18 cellular contexts compared by ENCODE assay signal in genomic region chrX:97597954-97598353, GRCh38.
DNase-seq lines count a peak whose midpoint lies in the region; ATAC-seq and TF ChIP-seq lines count a peak whose summit lies in the region.
"Had no signal": no experiment of that assay in that cellular context is flagged by ENCODE, and none has a peak within 500 bp of the region (broad histone marks: within the 10 kb centered on the region; RNA-seq: fewer than 3 reads in every experiment).

No MANE protein-coding gene starts in this region.

- H3K27me3 ChIP-seq in colonic mucosa: no peaks in the 10 kb centered on the region
- H3K27me3 ChIP-seq: brain microvascular endothelial cell had no signal

- TF ChIP-seq CTCF in endothelial cell (IDR thresholded peaks at IDR 0.05; ENCODE audit: unreplicated experiment) (no peak), colonic mucosa (IDR thresholded peaks at IDR 0.05) (no peak)

- H3K4me1 Mint-ChIP-seq in endothelial cell (ENCODE audit: unreplicated experiment): peaks cover 4% of the 10 kb centered on the region

- DNase-seq in activated CD4-positive, alpha-beta T cell treated with anti-CD3 and anti-CD28 coated beads for 48 hours: peak; percentile 30
- DNase-seq in activated CD4-positive, alpha-beta T cell treated with anti-CD3 and anti-CD28 coated beads, Interleukin-2, amount 50 U/mL, for 1 hour: no peak
- DNase-seq in activated CD4-positive, alpha-beta T cell treated with anti-CD3 and anti-CD28 coated beads, Interleukin-2, amount 50 U/mL, for 48 hours: peak; percentile 1 to 21
- DNase-seq in endothelial cell (ENCODE audit: low spot score) (no peak), NCI-H2107 treated with DMSO at 0.1 percent for 48 hours (lab: John Stamatoyannopoulos, UW; ENCODE audit: unreplicated experiment) (no peak), colonic mucosa (no peak)
- peak; percentile 2 for DNase-seq in stimulated activated CD8-positive, alpha-beta memory T cell treated with anti-CD3 and anti-CD28 coated beads, Interleukin-7, amount 100 ng/mL, for 24 hours (ENCODE audit: low read depth)
- DNase-seq: brain microvascular endothelial cell; Calu3; effector memory CD4-positive, alpha-beta T cell; left colon; naive thymus-derived CD8-positive, alpha-beta T cell; NCI-H2171 treated with DMSO at 0.1 percent for 48 hours; PC-9; SW 1271; trophoblast cell had no signal

- no peak overlapping the region for H3K4me3 ChIP-seq in colonic mucosa
- H3K4me3 ChIP-seq: A549, PC-9 had no signal

- no peak overlapping the region for H3K4me3 Mint-ChIP-seq in endothelial cell (ENCODE audit: unreplicated experiment)
- H3K4me3 Mint-ChIP-seq: naive thymus-derived CD8-positive, alpha-beta T cell had no signal

- H3K9ac ChIP-seq in colonic mucosa (ENCODE audit: low read depth in 2 of 2, low read length in 2 of 2): no peak overlapping the region

- H3K27ac ChIP-seq in colonic mucosa: no peak overlapping the region
- H3K27ac ChIP-seq: A549, brain microvascular endothelial cell, PC-9 had no signal

- no peaks in the 10 kb centered on the region for H3K9me3 ChIP-seq in colonic mucosa
- H3K9me3 ChIP-seq: A549 had no signal

- H3K27me3 Mint-ChIP-seq in endothelial cell (ENCODE audit: unreplicated experiment): no peaks in the 10 kb centered on the region
- H3K27me3 Mint-ChIP-seq: naive thymus-derived CD8-positive, alpha-beta T cell had no signal

- H3K36me3 ChIP-seq in colonic mucosa: no peaks in the 10 kb centered on the region
- H3K36me3 ChIP-seq: brain microvascular endothelial cell had no signal

- no peaks in the 10 kb centered on the region for H3K36me3 Mint-ChIP-seq in endothelial cell (ENCODE audit: low read depth, unreplicated experiment)

- H3K4me1 ChIP-seq in colonic mucosa: no peaks in the 10 kb centered on the region
- H3K4me1 ChIP-seq: A549 had no signal

- H3K9me3 Mint-ChIP-seq in endothelial cell (ENCODE audit: unreplicated experiment): no peaks in the 10 kb centered on the region
- H3K9me3 Mint-ChIP-seq: naive thymus-derived CD8-positive, alpha-beta T cell had no signal

- no peak for ATAC-seq in GM19452 (IDR thresholded peaks at IDR 0.05; ENCODE audit: unreplicated experiment)
- ATAC-seq: A549; left colon; naive thymus-derived CD8-positive, alpha-beta T cell had no signal

- H3K27ac Mint-ChIP-seq in endothelial cell (ENCODE audit: unreplicated experiment): peak overlapping the region; percentile 67

- intact Hi-C loops in colonic mucosa (cut with DNase I): no loop called here

Comparison
In these comparisons a context has a peak if more than half of its experiments do, and no peak if none do; other contexts are left out.
1. DNase-seq: peak in activated CD4-positive, alpha-beta T cell treated with anti-CD3 and anti-CD28 coated beads for 48 hours (single experiment), activated CD4-positive, alpha-beta T cell treated with anti-CD3 and anti-CD28 coated beads, Interleukin-2, amount 50 U/mL, for 48 hours (2 of 2) and stimulated activated CD8-positive, alpha-beta memory T cell treated with anti-CD3 and anti-CD28 coated beads, Interleukin-7, amount 100 ng/mL, for 24 hours (single experiment); none in activated CD4-positive, alpha-beta T cell treated with anti-CD3 and anti-CD28 coated beads, Interleukin-2, amount 50 U/mL, for 1 hour (single experiment), endothelial cell (single experiment), NCI-H2107 treated with DMSO at 0.1 percent for 48 hours (single experiment) and colonic mucosa (single experiment).